8 cellular contexts compared by ENCODE assay signal in the genomic region with DNA sequence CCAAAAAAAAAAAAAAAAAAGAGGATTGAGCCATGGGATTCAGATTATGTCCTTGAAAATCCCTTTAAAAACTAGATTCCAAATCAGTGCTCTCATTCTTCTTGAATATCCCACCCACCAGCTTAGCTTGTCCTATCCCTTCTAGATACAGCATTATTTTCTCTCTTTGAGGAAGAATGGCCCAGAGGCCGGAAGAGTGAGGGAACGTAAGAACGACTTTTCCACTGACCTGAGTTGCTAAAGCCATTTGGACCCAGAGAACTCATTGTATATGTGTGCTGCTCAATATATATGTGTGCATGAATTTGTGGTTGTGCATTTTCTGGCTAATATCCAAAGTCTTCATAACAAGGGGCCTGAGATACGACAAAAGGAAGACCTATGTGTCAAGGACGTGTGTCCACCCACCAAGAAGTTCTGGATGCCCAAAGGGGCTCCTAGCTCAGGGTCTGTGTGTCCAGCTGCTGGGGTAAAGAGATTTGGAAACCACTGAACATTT. TPM values are rescaled to one million over a fixed set of nuclear protein-coding genes. Genes with fewer than 3 reads are reported as not detected.
DNase-seq lines count a peak whose midpoint lies in the region; ATAC-seq, FAIRE-seq and TF ChIP-seq lines count a peak whose summit lies in the region.

No MANE protein-coding gene starts in this region.

- no peaks in the 10 kb centered on the region for H3K36me3 Mint-ChIP-seq in brain

- no peak for DNase-seq in A549 (ENCODE audit: low read depth in 1 of 2, low spot score in 1 of 2)
- DNase-seq in HFF-Myc (ENCODE audit: extremely low read depth, low read depth), result no peak
- DNase-seq in pons (ENCODE audit: low spot score), result no peak
- no peak for DNase-seq in testis
- DNase-seq in globus pallidus (ENCODE audit: low spot score), result no peak

- H3K27me3 Mint-ChIP-seq in brain, result peaks cover 26% of the 10 kb centered on the region

- H3K4me1 ChIP-seq in A549 (peaks cover 41% of the 10 kb centered on the region), mesodermal cell (ENCODE audit: control insufficient read depth, insufficient read depth, low read length, poor library complexity, severe bottlenecking) (peaks cover 40% of the 10 kb centered on the region), testis (peaks cover 11% of the 10 kb centered on the region)

- no peak for TF ChIP-seq CTCF in A549 (IDR thresholded peaks at IDR 0.05)
- no peak for TF ChIP-seq CTCF in HFF-Myc (IDR thresholded peaks at IDR 0.05; ENCODE audit: low read depth, low read length, missing control alignments)
- no peak for TF ChIP-seq CTCF in brain (conservative IDR thresholded peaks at IDR 0.05)
- TF ChIP-seq CTCF in testis (IDR thresholded peaks at IDR 0.05), result no peak

- POLR2A ChIA-PET in A549 (lab: Yijun Ruan, JAX), result interaction anchor here (0.6 to 2.1 kb wide), 12 partner anchors 34 to 121 kb away, joined by 3 to 32 read pairs (median 12); a partner anchor contains a TSS

- H3K4me3 ChIP-seq in A549, result peak overlapping the region; percentile 45
- peak overlapping the region; percentile 43 for H3K4me3 ChIP-seq in HFF-Myc (replicated peaks; ENCODE audit: low read depth, low read length)
- peak overlapping the region; percentile 44 for H3K4me3 ChIP-seq in mesodermal cell (ENCODE audit: extremely low read depth, insufficient read depth, low read length, poor library complexity, severe bottlenecking)
- peak overlapping the region in 1 of 2 donors; percentile 48 for H3K4me3 ChIP-seq in testis

- H3K36me3 ChIP-seq in mesodermal cell (ENCODE audit: control insufficient read depth, insufficient read depth, low read length) (no peaks in the 10 kb centered on the region), testis (ENCODE audit: low read depth, missing control alignments) (no peaks in the 10 kb centered on the region)

- FAIRE-seq in A549 (lab: Jason Lieb, UNC), result no peak

- no peak for TF ChIP-seq POLR2A in A549 (IDR thresholded peaks at IDR 0.05; ENCODE audit: low read length)
- TF ChIP-seq POLR2A in testis (IDR thresholded peaks at IDR 0.05), result no peak

- peak overlapping the region; percentile 91 for H3K4me2 ChIP-seq in A549

- peak overlapping the region; percentile 70 to 99 (median 96) for H3K27ac Mint-ChIP-seq in brain

- ATAC-seq in A549 (no peak), GM18907 (IDR thresholded peaks at IDR 0.05; ENCODE audit: unreplicated experiment) (no peak)

- CTCF ChIA-PET in A549 (lab: Yijun Ruan, JAX), result interaction anchor here (0.6 to 17.1 kb wide), 13 partner anchors 14 to 262 kb away, joined by 3 to 872 read pairs (median 4); a partner anchor contains a TSS

- intact Hi-C loops in testis (cut with DNase I; ENCODE audit: low total_unique reads), result loop anchor here (5.0 kb wide), 2 partner anchors 35 to 55 kb away; a partner anchor contains a TSS

- H3K9me3 Mint-ChIP-seq in brain, result peaks cover 0 to 5% (median 0%) of the 10 kb centered on the region in 5 experiments

- H3K4me1 Mint-ChIP-seq in brain, result peaks cover 53% of the 10 kb centered on the region

- TF ChIP-seq RAD21 in A549 (conservative IDR thresholded peaks at IDR 0.05 in 1 of 2, IDR thresholded peaks at IDR 0.05 in 1 of 2), result no peak

- no peaks in the 10 kb centered on the region for H3K9me3 ChIP-seq in A549
- H3K9me3 ChIP-seq in mesodermal cell (ENCODE audit: control insufficient read depth, low read length), result no peaks in the 10 kb centered on the region
- H3K9me3 ChIP-seq in testis, result no peaks in the 10 kb centered on the region

- no peaks in the 10 kb centered on the region for H3K27me3 ChIP-seq in testis

- peak overlapping the region; percentile 95 to 99 for H3K27ac ChIP-seq in A549
- H3K27ac ChIP-seq in mesodermal cell (ENCODE audit: low read depth, low read length, severe bottlenecking), result peak overlapping the region; percentile 100
- peak overlapping the region in 1 of 2 donors; percentile 85 for H3K27ac ChIP-seq in testis

- 81% methylated on average over 5 of the region's 5 CpGs for WGBS in A549 (ENCODE audit: missing lambda C conversion rate)
- WGBS in mesodermal cell (ENCODE audit: insufficient coverage in 2 of 2), 2 experiments, result 82 to 84% methylated on average over 4 to 5 of the region's 5 CpGs
- WGBS in testis, 2 donors, result 30 to 32% methylated on average over 5 of the region's 5 CpGs

- TF ChIP-seq EP300 in A549 (IDR thresholded peaks at IDR 0.05), result no peak

- H3K4me3 Mint-ChIP-seq in brain, result peak overlapping the region; percentile 85 to 91 (median 88)

TF ChIP-seq in A549, 52 proteins besides CTCF, POLR2A, EP300 and RAD21:
- no peak for TF ChIP-seq GATA3 (IDR thresholded peaks at IDR 0.05; ENCODE audit: borderline replicate concordance)
- TF ChIP-seq TFCP2L1 (CRISPR knock-in tag; IDR thresholded peaks at IDR 0.05), result no peak
- TF ChIP-seq JUNB (IDR thresholded peaks at IDR 0.05), result no peak
- TF ChIP-seq HDAC2 (IDR thresholded peaks at IDR 0.05), result no peak
- TF ChIP-seq HOXB5 (CRISPR knock-in tag; IDR thresholded peaks at IDR 0.05), result no peak
- TF ChIP-seq MAFK (IDR thresholded peaks at IDR 0.05; ENCODE audit: partially characterized antibody), result no peak
- TF ChIP-seq ZSCAN20 (CRISPR knock-in tag; IDR thresholded peaks at IDR 0.05), result no peak
- TF ChIP-seq, protein P1, sequence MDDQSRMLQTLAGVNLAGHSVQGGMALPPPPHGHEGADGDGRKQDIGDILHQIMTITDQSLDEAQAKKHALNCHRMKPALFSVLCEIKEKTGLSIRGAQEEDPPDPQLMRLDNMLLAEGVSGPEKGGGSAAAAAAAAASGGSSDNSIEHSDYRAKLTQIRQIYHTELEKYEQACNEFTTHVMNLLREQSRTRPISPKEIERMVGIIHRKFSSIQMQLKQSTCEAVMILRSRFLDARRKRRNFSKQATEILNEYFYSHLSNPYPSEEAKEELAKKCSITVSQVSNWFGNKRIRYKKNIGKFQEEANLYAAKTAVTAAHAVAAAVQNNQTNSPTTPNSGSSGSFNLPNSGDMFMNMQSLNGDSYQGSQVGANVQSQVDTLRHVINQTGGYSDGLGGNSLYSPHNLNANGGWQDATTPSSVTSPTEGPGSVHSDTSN (IDR thresholded peaks at IDR 0.05), result no peak
- TF ChIP-seq ZC3H11A (IDR thresholded peaks at IDR 0.05), result no peak

RNA-seq across cellular contexts. Expression of a gene that starts 35.0 kb away (rescaled TPM):
- polyA plus RNA-seq in A549 (2011; rRNA removed) (0.48 and 0.61 TPM in 2 replicates), A549 (2017; fragmentation: RNase III; extraction: RNeasy Plus Mini Kit Qiagen cat#74134 plus additional on column Dnase treatment) (2.1 to 2.7 TPM (median 2.3 TPM) in 3 replicates), brain (ENCODE audit: insufficient read depth, low read depth, low replicate concordance) (3.3 TPM), testis (ENCODE audit: insufficient read depth, low read depth, low replicate concordance) (19.2 TPM)
- 0.24 and 0.45 TPM in 2 replicates for polyA plus RNA-seq in A549 (2012; cell fraction: cytosol; rRNA removed)
- 0.56 and 0.86 TPM in 2 replicates for polyA plus RNA-seq in A549 (2012; cell fraction: nucleus; rRNA removed)
- polyA minus RNA-seq in A549 (2011; rRNA and poly(A)+ RNA removed), result 1.3 and 1.7 TPM in 2 replicates
- polyA plus RNA-seq in mesodermal cell (2013, experiment 1 of 2), result 65.3 TPM
- 63.9 TPM for polyA plus RNA-seq in mesodermal cell (2013, experiment 2 of 2)
- 1 to 10 TPM; 5.2 to 8.1 TPM for total RNA-seq in testis
